Comparison of ENCODE assay signal across 8 cellular contexts in genomic region chr2:101805146-101806088, GRCh38.
DNase-seq lines count a peak whose midpoint lies in the region; TF ChIP-seq lines count a peak whose summit lies in the region.

No MANE protein-coding gene starts in this region.

- 36% methylated on average over 9 of the region's 9 CpGs for WGBS in hepatocyte (ENCODE audit: low lambda C conversion rate, missing lambda C conversion rate)

- H4K20me1 ChIP-seq in hepatocyte (ENCODE audit: insufficient read depth, poor library complexity, severe bottlenecking), result peaks cover 16% of the 10 kb centered on the region

- H2AFZ ChIP-seq in hepatocyte, result no peak overlapping the region

- H3K4me2 ChIP-seq in hepatocyte, result peak overlapping the region; percentile 61

- H3K4me1 Mint-ChIP-seq in activated T-cell treated with anti-CD3 and anti-CD28 coated beads, Interleukin-2, amount 50 U/mL, for 24 hours (ENCODE audit: low read depth), result peaks cover 75% of the 10 kb centered on the region
- H3K4me1 Mint-ChIP-seq in activated naive CD8-positive, alpha-beta T cell treated with anti-CD3 and anti-CD28 coated beads for 36 hours, result peaks cover 56% of the 10 kb centered on the region
- H3K4me1 Mint-ChIP-seq in activated CD4-positive, alpha-beta memory T cell treated with anti-CD3 and anti-CD28 coated beads, Interleukin-2, amount 10 ng/mL, durations not matched to agents 7 days and 5 days, result peaks cover 13% of the 10 kb centered on the region

- peak overlapping the region; percentile 5 for H3K4me3 Mint-ChIP-seq in activated T-cell treated with anti-CD3 and anti-CD28 coated beads, Interleukin-2, amount 50 U/mL, for 24 hours
- H3K4me3 Mint-ChIP-seq in activated naive CD8-positive, alpha-beta T cell treated with anti-CD3 and anti-CD28 coated beads for 36 hours, result no peak overlapping the region
- H3K4me3 Mint-ChIP-seq in activated CD4-positive, alpha-beta memory T cell treated with anti-CD3 and anti-CD28 coated beads, Interleukin-2, amount 10 ng/mL, durations not matched to agents 7 days and 5 days, result no peak overlapping the region

- H3K27ac Mint-ChIP-seq in activated T-cell treated with anti-CD3 and anti-CD28 coated beads, Interleukin-2, amount 50 U/mL, for 24 hours, result peak overlapping the region; percentile 76
- H3K27ac Mint-ChIP-seq in activated naive CD8-positive, alpha-beta T cell treated with anti-CD3 and anti-CD28 coated beads for 36 hours, result peak overlapping the region; percentile 61
- no peak overlapping the region for H3K27ac Mint-ChIP-seq in activated CD4-positive, alpha-beta memory T cell treated with anti-CD3 and anti-CD28 coated beads, Interleukin-2, amount 10 ng/mL, durations not matched to agents 7 days and 5 days

- no peaks in the 10 kb centered on the region for H3K27me3 ChIP-seq in hepatocyte
- H3K27me3 ChIP-seq in subcutaneous abdominal adipose tissue (ENCODE audit: control insufficient read depth in 5 of 5, insufficient read depth in 4 of 5, low read length in 5 of 5), result no peaks in the 10 kb centered on the region

- H3K27me3 Mint-ChIP-seq in activated T-cell treated with anti-CD3 and anti-CD28 coated beads, Interleukin-2, amount 50 U/mL, for 24 hours, result no peaks in the 10 kb centered on the region
- H3K27me3 Mint-ChIP-seq in activated naive CD8-positive, alpha-beta T cell treated with anti-CD3 and anti-CD28 coated beads for 36 hours, result no peaks in the 10 kb centered on the region
- H3K27me3 Mint-ChIP-seq in activated CD4-positive, alpha-beta memory T cell treated with anti-CD3 and anti-CD28 coated beads, Interleukin-2, amount 10 ng/mL, durations not matched to agents 7 days and 5 days, result no peaks in the 10 kb centered on the region

- peak overlapping the region; percentile 92 for H3K27ac ChIP-seq in hepatocyte
- peak overlapping the region; percentile 38 for H3K27ac ChIP-seq in subcutaneous abdominal adipose tissue (ENCODE audit: low read depth, low read length)

- H3K36me3 ChIP-seq in hepatocyte (replicated peaks; ENCODE audit: insufficient read depth, low read depth), result no peaks in the 10 kb centered on the region
- H3K36me3 ChIP-seq in subcutaneous abdominal adipose tissue (ENCODE audit: control insufficient read depth in 5 of 5, insufficient read depth in 5 of 5, low read length in 5 of 5), result peaks cover 0 to 2% (median 0%) of the 10 kb centered on the region in 5 donors

- H3K79me2 ChIP-seq in hepatocyte, result peaks cover 86% of the 10 kb centered on the region

- H3K36me3 Mint-ChIP-seq in activated T-cell treated with anti-CD3 and anti-CD28 coated beads, Interleukin-2, amount 50 U/mL, for 24 hours (ENCODE audit: low read depth), result peaks cover 12% of the 10 kb centered on the region
- H3K36me3 Mint-ChIP-seq in activated naive CD8-positive, alpha-beta T cell treated with anti-CD3 and anti-CD28 coated beads for 36 hours, result peaks cover 11% of the 10 kb centered on the region
- H3K36me3 Mint-ChIP-seq in activated CD4-positive, alpha-beta memory T cell treated with anti-CD3 and anti-CD28 coated beads, Interleukin-2, amount 10 ng/mL, durations not matched to agents 7 days and 5 days (ENCODE audit: low read depth), result peaks cover 21% of the 10 kb centered on the region

- H3K9me2 ChIP-seq in hepatocyte (replicated peaks; ENCODE audit: insufficient read depth), result no peaks in the 10 kb centered on the region

- H3K9me3 ChIP-seq in hepatocyte (ENCODE audit: low read depth) (no peaks in the 10 kb centered on the region), subcutaneous abdominal adipose tissue (ENCODE audit: control insufficient read depth in 5 of 5, low read length in 5 of 5) (no peaks in the 10 kb centered on the region)

- peak overlapping the region in 2 of 5 donors; percentile 32 to 40 for H3K9ac ChIP-seq in subcutaneous abdominal adipose tissue (ENCODE audit: low read length in 5 of 5)

- DNase-seq in activated T-cell treated with anti-CD3 and anti-CD28 coated beads, Interleukin-2, amount 50 U/mL, for 24 hours, result no peak
- no peak for DNase-seq in activated T-cell treated with anti-CD3 and anti-CD28 coated beads, Interleukin-2, amount 50 U/mL, for 1 hour
- no peak for DNase-seq in activated naive CD8-positive, alpha-beta T cell treated with anti-CD3 and anti-CD28 coated beads for 36 hours
- DNase-seq in hepatocyte (ENCODE audit: low spot score) (peak; percentile 62), putamen (ENCODE audit: low spot score) (no peak)
- DNase-seq in activated CD4-positive, CD25-positive, alpha-beta regulatory T cell (lab: John Stamatoyannopoulos, UW), result no peak
- no peak for DNase-seq in activated CD4-positive, alpha-beta memory T cell treated with anti-CD3 and anti-CD28 coated beads, Interleukin-2, amount 10 ng/mL, durations not matched to agents 7 days and 5 days

- no peaks in the 10 kb centered on the region for H3K9me3 Mint-ChIP-seq in activated T-cell treated with anti-CD3 and anti-CD28 coated beads, Interleukin-2, amount 50 U/mL, for 24 hours
- H3K9me3 Mint-ChIP-seq in activated naive CD8-positive, alpha-beta T cell treated with anti-CD3 and anti-CD28 coated beads for 36 hours, result peaks cover 3% of the 10 kb centered on the region
- H3K9me3 Mint-ChIP-seq in activated CD4-positive, alpha-beta memory T cell treated with anti-CD3 and anti-CD28 coated beads, Interleukin-2, amount 10 ng/mL, durations not matched to agents 7 days and 5 days, result no peaks in the 10 kb centered on the region

- no peak for TF ChIP-seq CTCF in hepatocyte (IDR thresholded peaks at IDR 0.05; ENCODE audit: poor library complexity)

- CTCF ChIA-PET in activated CD4-positive, alpha-beta memory T cell treated with anti-CD3 and anti-CD28 coated beads, Interleukin-2, amount 10 ng/mL, durations not matched to agents 7 days and 5 days (lab: Charles Lee), result no interaction called here

- H3K4me1 ChIP-seq in hepatocyte (ENCODE audit: insufficient read depth) (peaks cover 53% of the 10 kb centered on the region), subcutaneous abdominal adipose tissue (ENCODE audit: control insufficient read depth in 5 of 5, insufficient read depth in 5 of 5, low read length in 5 of 5) (peaks cover 6 to 58% (median 36%) of the 10 kb centered on the region in 5 donors)

- POLR2A ChIA-PET in activated CD4-positive, alpha-beta memory T cell treated with anti-CD3 and anti-CD28 coated beads, Interleukin-2, amount 10 ng/mL, durations not matched to agents 7 days and 5 days (lab: Charles Lee), result no interaction called here

- H3K4me3 ChIP-seq in hepatocyte (no peak overlapping the region), subcutaneous abdominal adipose tissue (ENCODE audit: low read depth in 1 of 5, low read length in 5 of 5) (peak overlapping the region in 1 of 5 donors; percentile 4)
